In genomic region chr9:37200572-37201005, GRCh38 we compare ENCODE assay signal across 10 cellular contexts.
A peak's percentile ranks its signal among the peaks of the same experiment; 100 is the strongest.
DNase-seq lines count a peak whose midpoint lies in the region; ATAC-seq, FAIRE-seq and TF ChIP-seq lines count a peak whose summit lies in the region.
"Had no signal": no experiment of that assay in that cellular context is flagged by ENCODE, and none has a peak within 500 bp of the region (broad histone marks: within the 10 kb centered on the region; RNA-seq: fewer than 3 reads in every experiment).

No MANE protein-coding gene starts in this region.

- H3K9ac ChIP-seq in fibroblast of lung (ENCODE audit: insufficient read depth, low read length) = no peak overlapping the region

- H3K36me3 ChIP-seq in A673 (ENCODE audit: insufficient read depth, low read length, poor library complexity, severe bottlenecking) = peaks cover 3% of the 10 kb centered on the region
- H3K36me3 ChIP-seq in fibroblast of lung (ENCODE audit: control insufficient read depth, insufficient read depth, low read length) = no peaks in the 10 kb centered on the region
- no peaks in the 10 kb centered on the region for H3K36me3 ChIP-seq in effector memory CD4-positive, alpha-beta T cell (ENCODE audit: control insufficient read depth, insufficient read depth, low read length)

- intact Hi-C loops in A673 (cut with micrococcal nuclease; ENCODE audit: unreplicated experiment) = no loop called here

- FAIRE-seq in H54 (lab: Jason Lieb, UNC) = peak; percentile 60

- H3K4me3 ChIP-seq in A673 (ENCODE audit: low read depth, low read length, poor library complexity, severe bottlenecking) (no peak overlapping the region), fibroblast of lung (replicated peaks in 1 of 4; ENCODE audit: control extremely low read depth in 1 of 4, insufficient read depth in 1 of 4, low read depth in 3 of 4, low read length in 4 of 4) (no peak overlapping the region)
- no peak overlapping the region for H3K4me3 ChIP-seq in effector memory CD4-positive, alpha-beta T cell (ENCODE audit: insufficient read depth, low read depth, low read length, poor library complexity, severe bottlenecking)

- POLR2A ChIA-PET in A673 (lab: Charles Lee; ENCODE audit: low non-redundant PET) = interaction anchor here (0.7 to 1.2 kb wide), 2 partner anchors 81 to 278 kb away, joined by 3 read pairs; no protein-coding TSS in a partner anchor

- no peak for ATAC-seq in GM19463 (IDR thresholded peaks at IDR 0.05; ENCODE audit: unreplicated experiment)
- no peak for ATAC-seq in GM21786 (IDR thresholded peaks at IDR 0.05; ENCODE audit: unreplicated experiment)

- no peaks in the 10 kb centered on the region for H3K27me3 ChIP-seq in A673 (replicated peaks; ENCODE audit: insufficient read depth, low read depth, low read length, poor library complexity)
- no peaks in the 10 kb centered on the region for H3K27me3 ChIP-seq in fibroblast of lung (ENCODE audit: control insufficient read depth, insufficient read depth, low read length)
- no peaks in the 10 kb centered on the region for H3K27me3 ChIP-seq in effector memory CD4-positive, alpha-beta T cell (replicated peaks; ENCODE audit: control insufficient read depth, insufficient read depth, low read length, poor library complexity, severe bottlenecking)

- no peak overlapping the region for H3K4me2 ChIP-seq in fibroblast of lung (ENCODE audit: extremely low read depth, insufficient read depth, low read length)

- H3K9me3 ChIP-seq in A673 (ENCODE audit: low read depth, low read length, poor library complexity, severe bottlenecking) (peaks cover 5% of the 10 kb centered on the region), fibroblast of lung (ENCODE audit: control insufficient read depth, insufficient read depth, low read depth, low read length) (no peaks in the 10 kb centered on the region)
- H3K9me3 ChIP-seq in effector memory CD4-positive, alpha-beta T cell (ENCODE audit: control insufficient read depth, low read length) = no peaks in the 10 kb centered on the region
- H3K9me3 ChIP-seq: Caco-2 had no signal

- CTCF ChIA-PET in A673 (lab: Charles Lee) = interaction anchor here (0.6 kb wide), 1 partner anchor 334 kb away, joined by 10 read pairs; no protein-coding TSS in a partner anchor

- no peak overlapping the region for H2AFZ ChIP-seq in fibroblast of lung (ENCODE audit: low read length)

- H3K79me2 ChIP-seq in fibroblast of lung (ENCODE audit: control insufficient read depth, insufficient read depth, low read length) = no peaks in the 10 kb centered on the region

- no peaks in the 10 kb centered on the region for H4K20me1 ChIP-seq in fibroblast of lung (ENCODE audit: control insufficient read depth, extremely low read depth, insufficient read depth, low read length)

- TSS peak; percentile 12 for BruUV-seq in A673 (replicated peaks; lab: Mats Ljungman, UMichigan)

- TF ChIP-seq CTCF in A673 (conservative IDR thresholded peaks at IDR 0.05; ENCODE audit: low read depth, low read length) = no peak
- no peak for TF ChIP-seq CTCF in fibroblast of lung (conservative IDR thresholded peaks at IDR 0.05 in 1 of 2, IDR thresholded peaks at IDR 0.05 in 1 of 2; ENCODE audit: low read depth in 1 of 2, low read length in 2 of 2)

- no peak for TF ChIP-seq POLR2A in H54 (IDR thresholded peaks at IDR 0.05; ENCODE audit: low read depth, low read length)

- H3K4me1 ChIP-seq in A673 (ENCODE audit: insufficient read depth, low read length, poor library complexity, severe bottlenecking) = peaks cover 59% of the 10 kb centered on the region
- H3K4me1 ChIP-seq in fibroblast of lung (ENCODE audit: control insufficient read depth, extremely low read depth, insufficient read depth, low read length) = peaks cover 7% of the 10 kb centered on the region
- H3K4me1 ChIP-seq in effector memory CD4-positive, alpha-beta T cell (ENCODE audit: control insufficient read depth, insufficient read depth, low read length, poor library complexity, severe bottlenecking) = peaks cover 7% of the 10 kb centered on the region
- H3K4me1 ChIP-seq: Caco-2 had no signal

- H3K27ac ChIP-seq in A673 (ENCODE audit: low read depth, low read length, poor library complexity, severe bottlenecking) = peak overlapping the region; percentile 78
- no peak overlapping the region for H3K27ac ChIP-seq in fibroblast of lung (ENCODE audit: insufficient read depth, low read length)
- no peak overlapping the region for H3K27ac ChIP-seq in effector memory CD4-positive, alpha-beta T cell (ENCODE audit: insufficient read depth, low read length, poor library complexity, severe bottlenecking)

- DNase-seq in A673 (ENCODE audit: low spot score) (peak; percentile 84), H54 (ENCODE audit: insufficient read length, low spot score) (no peak), SKM-1 (lab: John Stamatoyannopoulos, UW; ENCODE audit: unreplicated experiment) (peak; percentile 30), fibroblast of lung (ENCODE audit: low read depth in 2 of 2) (peak; percentile 54 to 77), occipital lobe (lab: John Stamatoyannopoulos, UW) (no peak)
- no peak for DNase-seq in effector memory CD4-positive, alpha-beta T cell
- DNase-seq: aorta, Caco-2 had no signal

Comparison
In these comparisons a context has a peak if more than half of its experiments do, and no peak if none do; other contexts are left out.
1. DNase-seq: peak in A673 (single experiment), SKM-1 (single experiment) and fibroblast of lung (2 of 2); none in H54 (single experiment), occipital lobe (single experiment) and effector memory CD4-positive, alpha-beta T cell (0 of 3).